2 cellular contexts compared by ENCODE assay signal in the genomic region with DNA sequence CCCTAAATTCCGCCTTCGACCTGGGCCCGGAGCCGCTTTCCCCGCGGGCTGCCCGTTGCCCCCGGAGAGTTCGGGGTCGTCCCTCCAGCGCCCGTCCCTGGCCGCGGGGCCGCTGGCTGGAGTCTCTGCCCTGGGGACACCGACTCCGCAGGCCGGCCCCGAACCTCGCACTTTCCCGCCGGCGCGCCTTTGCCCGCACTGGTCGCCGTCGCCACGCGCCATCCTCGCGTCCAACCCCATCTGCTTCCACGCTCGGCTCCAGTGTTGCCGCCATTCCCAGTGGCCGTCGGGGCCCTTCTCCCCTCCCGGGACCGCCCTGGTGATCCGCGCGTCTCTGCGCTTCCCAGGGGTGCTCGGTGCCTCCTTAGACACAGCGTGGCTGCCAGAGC.
TF ChIP-seq lines count a peak whose summit lies in the region.

No MANE protein-coding gene starts in this region.

TF ChIP-seq in IMR-90, 13 proteins besides CTCF, POLR2A, EP300 and RAD21:
- TF ChIP-seq RFX5 (IDR thresholded peaks at IDR 0.05; ENCODE audit: low read depth, low read length) (no peak), SMC3 (IDR thresholded peaks at IDR 0.05; ENCODE audit: low read depth, low read length) (no peak), NFE2L2 (IDR thresholded peaks at IDR 0.05; ENCODE audit: low read depth, low read length) (no peak), CHD1 (IDR thresholded peaks at IDR 0.05; ENCODE audit: low read depth, low read length) (no peak), MXI1 (IDR thresholded peaks at IDR 0.05; ENCODE audit: borderline replicate concordance, low read depth, low read length) (no peak), FOS (IDR thresholded peaks at IDR 0.05; ENCODE audit: low read depth, low read length) (no peak), CEBPB (IDR thresholded peaks at IDR 0.05; ENCODE audit: low read depth, low read length) (no peak), MAZ (IDR thresholded peaks at IDR 0.05; ENCODE audit: borderline replicate concordance, low read depth, low read length) (no peak), MAFK (IDR thresholded peaks at IDR 0.05; ENCODE audit: low read depth, low read length) (no peak), BHLHE40 (IDR thresholded peaks at IDR 0.05; ENCODE audit: low read depth, low read length) (no peak), RCOR1 (IDR thresholded peaks at IDR 0.05; ENCODE audit: insufficient replicate concordance, low read length) (no peak)
- TF ChIP-seq, protein P1, sequence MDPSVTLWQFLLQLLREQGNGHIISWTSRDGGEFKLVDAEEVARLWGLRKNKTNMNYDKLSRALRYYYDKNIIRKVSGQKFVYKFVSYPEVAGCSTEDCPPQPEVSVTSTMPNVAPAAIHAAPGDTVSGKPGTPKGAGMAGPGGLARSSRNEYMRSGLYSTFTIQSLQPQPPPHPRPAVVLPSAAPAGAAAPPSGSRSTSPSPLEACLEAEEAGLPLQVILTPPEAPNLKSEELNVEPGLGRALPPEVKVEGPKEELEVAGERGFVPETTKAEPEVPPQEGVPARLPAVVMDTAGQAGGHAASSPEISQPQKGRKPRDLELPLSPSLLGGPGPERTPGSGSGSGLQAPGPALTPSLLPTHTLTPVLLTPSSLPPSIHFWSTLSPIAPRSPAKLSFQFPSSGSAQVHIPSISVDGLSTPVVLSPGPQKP (IDR thresholded peaks at IDR 0.05; ENCODE audit: borderline replicate concordance, low read depth, low read length), result no peak
- TF ChIP-seq, protein P2, sequence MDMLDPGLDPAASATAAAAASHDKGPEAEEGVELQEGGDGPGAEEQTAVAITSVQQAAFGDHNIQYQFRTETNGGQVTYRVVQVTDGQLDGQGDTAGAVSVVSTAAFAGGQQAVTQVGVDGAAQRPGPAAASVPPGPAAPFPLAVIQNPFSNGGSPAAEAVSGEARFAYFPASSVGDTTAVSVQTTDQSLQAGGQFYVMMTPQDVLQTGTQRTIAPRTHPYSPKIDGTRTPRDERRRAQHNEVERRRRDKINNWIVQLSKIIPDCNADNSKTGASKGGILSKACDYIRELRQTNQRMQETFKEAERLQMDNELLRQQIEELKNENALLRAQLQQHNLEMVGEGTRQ (IDR thresholded peaks at IDR 0.05; ENCODE audit: low read depth, low read length), result no peak

TF ChIP-seq in endothelial cell of umbilical vein, 7 proteins besides CTCF, POLR2A, EP300 and RAD21:
- TF ChIP-seq EZH2 (IDR thresholded peaks at IDR 0.05; ENCODE audit: borderline replicate concordance, low read depth, low read length, severe bottlenecking) (peak; percentile 60), GATA2 (IDR thresholded peaks at IDR 0.05; ENCODE audit: insufficient read depth, insufficient read length, low read depth, low read length) (no peak), MYC (IDR thresholded peaks at IDR 0.05; ENCODE audit: low read depth, low read length) (no peak)
TF ChIP-seq in endothelial cell of umbilical vein: peak in this region for 1.
